8 cellular contexts compared by ENCODE assay signal in the genomic region with DNA sequence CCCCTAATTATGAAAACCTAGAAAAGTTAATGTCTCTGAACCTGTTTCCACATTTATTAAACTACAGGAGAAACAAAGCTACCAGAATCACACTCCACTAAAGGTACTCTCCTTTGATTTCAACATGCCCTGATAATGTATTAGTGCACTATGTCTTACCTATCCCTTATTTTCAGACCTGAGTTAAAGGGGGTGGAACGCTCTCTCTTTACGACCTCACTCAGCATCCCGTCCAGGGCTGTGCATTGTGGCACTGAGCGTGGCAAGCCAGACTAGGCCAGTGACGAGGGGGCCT. TPM values are rescaled to one million over a fixed set of nuclear protein-coding genes. Genes with fewer than 3 reads are reported as not detected.
DNase-seq lines count a peak whose midpoint lies in the region; ATAC-seq and TF ChIP-seq lines count a peak whose summit lies in the region.

No MANE protein-coding gene starts in this region.

- peak overlapping the region; percentile 95 to 100 (median 98) for H3K4me3 Mint-ChIP-seq in IgD-negative memory B cell

- H3K36me3 ChIP-seq in muscle layer of colon (ENCODE audit: insufficient read depth, low read length), result peaks cover 20% of the 10 kb centered on the region

- ATAC-seq in GM18909 (IDR thresholded peaks at IDR 0.05; ENCODE audit: poor library complexity, unreplicated experiment) (peak; percentile 19), GM21723 (IDR thresholded peaks at IDR 0.05; ENCODE audit: unreplicated experiment) (no peak)

- H3K27me3 ChIP-seq in muscle layer of colon (ENCODE audit: control insufficient read depth in 1 of 2, insufficient read depth in 2 of 2, low read length in 2 of 2), result no peaks in the 10 kb centered on the region

- H3K27me3 Mint-ChIP-seq in IgD-negative memory B cell, result no peaks in the 10 kb centered on the region

- H3K27ac Mint-ChIP-seq in IgD-negative memory B cell, result peak overlapping the region; percentile 55 to 96 (median 96)

- no peak for TF ChIP-seq CTCF in choroid plexus epithelial cell (conservative IDR thresholded peaks at IDR 0.05; ENCODE audit: low read depth, low read length)

- no peak for DNase-seq in choroid plexus epithelial cell (ENCODE audit: low read depth)
- no peak for DNase-seq in ACHN
- no peak for DNase-seq in COLO829 (ENCODE audit: low spot score)
- no peak for DNase-seq in NCI-H2227 treated with DMSO at 0.1 percent for 48 hours (lab: John Stamatoyannopoulos, UW)

- no peaks in the 10 kb centered on the region for H3K9me3 ChIP-seq in muscle layer of colon (ENCODE audit: low read length)

- peak overlapping the region; percentile 96 for H3K27ac ChIP-seq in muscle layer of colon (ENCODE audit: low read depth, low read length)

- peaks cover 17% of the 10 kb centered on the region for H3K4me1 ChIP-seq in muscle layer of colon (ENCODE audit: insufficient read depth, low read length)

- H3K9me3 Mint-ChIP-seq in IgD-negative memory B cell, result no peaks in the 10 kb centered on the region

- peaks cover 32 to 40% (median 32%) of the 10 kb centered on the region in 3 donors for H3K4me1 Mint-ChIP-seq in IgD-negative memory B cell

- in situ Hi-C loops in ACHN (cut with HindIII; ENCODE audit: low pct_ligation_motif_present, low pct_unique_long_range_greater_than_20kb, low sequenced_read_pairs), result no loop called here

- H3K4me3 ChIP-seq in choroid plexus epithelial cell (ENCODE audit: low read depth, low read length) (peak overlapping the region; percentile 98), muscle layer of colon (ENCODE audit: low read depth in 1 of 2, low read length in 2 of 2) (peak overlapping the region; percentile 72 to 86)

- peaks cover 2% of the 10 kb centered on the region for H3K36me3 Mint-ChIP-seq in IgD-negative memory B cell

- H3K9ac ChIP-seq in muscle layer of colon (ENCODE audit: low read length), result peak overlapping the region; percentile 92

RNA-seq across cellular contexts. Expression of a gene that starts 0.7 kb away (rescaled TPM):
- polyA plus RNA-seq in IgD-negative memory B cell, result 345 TPM

RNA-seq across cellular contexts. Expression of a gene that starts 11.3 kb away (rescaled TPM):
- 88.5 TPM for polyA plus RNA-seq in IgD-negative memory B cell

RNA-seq across cellular contexts. Expression of a gene that starts 53.2 kb away (rescaled TPM):
- polyA plus RNA-seq in IgD-negative memory B cell, result 0.74 TPM
